Comparison of ENCODE assay signal across 8 cellular contexts in the genomic region with DNA sequence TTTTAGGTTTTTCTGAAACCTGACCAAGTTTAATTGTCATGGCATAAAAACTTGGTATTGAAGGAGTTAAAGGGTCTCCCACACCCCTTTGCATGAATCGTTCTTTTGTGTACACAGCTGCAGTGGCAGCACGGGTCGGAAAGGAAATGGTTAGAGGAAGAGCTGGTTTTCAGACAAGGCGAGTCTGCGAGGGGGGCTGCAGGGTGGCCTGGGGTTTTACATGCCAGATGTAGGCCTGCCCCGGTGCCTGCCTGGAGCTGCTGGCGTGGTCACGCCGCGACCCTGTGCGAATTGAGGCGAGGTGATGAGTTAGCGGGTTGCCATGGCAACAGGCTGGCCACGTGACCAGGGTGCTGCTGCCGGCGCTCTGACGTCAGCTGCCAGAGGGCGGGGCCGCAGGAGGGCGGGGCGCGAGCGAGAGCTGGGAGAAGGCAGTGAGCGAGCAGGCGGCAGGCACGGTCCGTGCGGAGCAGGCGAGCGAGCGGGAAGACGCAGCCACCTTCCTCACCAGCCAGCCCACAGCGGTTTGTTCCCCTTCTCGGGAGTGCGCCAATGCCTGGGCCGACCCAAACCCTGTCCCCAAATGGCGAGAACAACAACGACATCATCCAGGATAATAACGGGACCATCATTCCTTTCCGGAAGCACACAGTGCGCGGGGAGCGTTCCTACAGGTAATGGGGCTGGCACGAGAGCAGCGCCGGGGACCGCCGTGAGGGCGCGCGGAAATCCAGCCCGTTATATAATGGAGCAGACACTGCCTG. TPM values are rescaled to one million over a fixed set of nuclear protein-coding genes. Genes with fewer than 3 reads are reported as not detected.
DNase-seq lines count a peak whose midpoint lies in the region; ATAC-seq and TF ChIP-seq lines count a peak whose summit lies in the region.

Gene MAPRE2, plus strand, starts transcription at position 426 of the 764 bp plus-strand sequence. Its CDS starts 127 bp downstream, at position 553.

- ATAC-seq in HG03460 (IDR thresholded peaks at IDR 0.05; ENCODE audit: unreplicated experiment) (peak; percentile 69), left colon (peak; percentile 98)

- no peak for TF ChIP-seq CTCF in BE2C (IDR thresholded peaks at IDR 0.05; ENCODE audit: low read depth, low read length)
- TF ChIP-seq CTCF in coronary artery (IDR thresholded peaks at IDR 0.05) = no peak

- peak within 1 kb of the TSS; percentile 72 to 86 for H3K27ac ChIP-seq in coronary artery

- peaks cover 8% of the 10 kb centered on the region for H3K36me3 Mint-ChIP-seq in activated CD4-positive, alpha-beta T cell treated with anti-CD3 and anti-CD28 coated beads, Interleukin-2, amount 10 ng/mL, durations not matched to agents 24 days and 14 days (ENCODE audit: low read depth)

- no peaks in the 10 kb centered on the region for H3K36me3 ChIP-seq in BE2C

- H3K9me3 Mint-ChIP-seq in activated CD4-positive, alpha-beta T cell treated with anti-CD3 and anti-CD28 coated beads, Interleukin-2, amount 10 ng/mL, durations not matched to agents 24 days and 14 days = no peaks in the 10 kb centered on the region

- no peaks in the 10 kb centered on the region for H3K27me3 Mint-ChIP-seq in activated CD4-positive, alpha-beta T cell treated with anti-CD3 and anti-CD28 coated beads, Interleukin-2, amount 10 ng/mL, durations not matched to agents 24 days and 14 days

- H3K4me1 Mint-ChIP-seq in activated CD4-positive, alpha-beta T cell treated with anti-CD3 and anti-CD28 coated beads, Interleukin-2, amount 10 ng/mL, durations not matched to agents 24 days and 14 days = peaks cover 53% of the 10 kb centered on the region

- peak within 1 kb of the TSS; percentile 87 for H3K4me3 ChIP-seq in BE2C (ENCODE audit: low read depth, low read length)
- H3K4me3 ChIP-seq in coronary artery = peak within 1 kb of the TSS; percentile 81

- no peaks in the 10 kb centered on the region for H3K27me3 ChIP-seq in BE2C

- intact Hi-C loops in activated CD4-positive, alpha-beta T cell treated with anti-CD3 and anti-CD28 coated beads, Interleukin-2, amount 10 ng/mL, durations not matched to agents 24 days and 14 days (cut with micrococcal nuclease) = loop anchor here (1.0 to 10.0 kb wide), 12 partner anchors 11 to 931 kb away; partner anchors contain the start of genes INO80C, RMP24, ZNF24 and ZNF397
- intact Hi-C loops in left colon (cut with DNase I, micrococcal nuclease) = no loop called here

- H3K4me1 ChIP-seq in BE2C = peaks cover 5% of the 10 kb centered on the region

- peak; percentile 97 for DNase-seq in BE2C
- peak; percentile 60 for DNase-seq in GM19240 (ENCODE audit: insufficient read length, low spot score)
- peak; percentile 93 to 96 for DNase-seq in NCI-H526 (lab: John Stamatoyannopoulos, UW)
- DNase-seq in activated CD4-positive, alpha-beta T cell treated with anti-CD3 and anti-CD28 coated beads, Interleukin-2, amount 10 ng/mL, durations not matched to agents 24 days and 14 days = peak; percentile 100
- peak; percentile 99 for DNase-seq in coronary artery (ENCODE audit: low spot score)
- peak; percentile 98 to 99 for DNase-seq in left colon
- peak; percentile 98 for DNase-seq in stimulated activated CD4-positive, alpha-beta T cell treated with anti-CD3 and anti-CD28 coated beads, Interleukin-1b, Interleukin-23, amount 100 ng/mL, for 48 hours

- no peaks in the 10 kb centered on the region for H3K9me3 ChIP-seq in BE2C

- H3K27ac Mint-ChIP-seq in activated CD4-positive, alpha-beta T cell treated with anti-CD3 and anti-CD28 coated beads, Interleukin-2, amount 10 ng/mL, durations not matched to agents 24 days and 14 days = peak within 1 kb of the TSS; percentile 98

- H3K4me3 Mint-ChIP-seq in activated CD4-positive, alpha-beta T cell treated with anti-CD3 and anti-CD28 coated beads, Interleukin-2, amount 10 ng/mL, durations not matched to agents 24 days and 14 days = peak within 1 kb of the TSS; percentile 98

RNA-seq across cellular contexts. Expression of gene MAPRE2, which starts in this region (rescaled TPM):
- 42.2 TPM for polyA plus RNA-seq in BE2C (2012; ENCODE audit: insufficient read depth, insufficient read length, low read depth)
- 46.8 and 52.5 TPM in 2 replicates for total RNA-seq in activated CD4-positive, alpha-beta T cell treated with anti-CD3 and anti-CD28 coated beads, Interleukin-2, amount 10 ng/mL, durations not matched to agents 24 days and 14 days
- total RNA-seq in left colon = 10 to 100 TPM; 30.8 to 31.6 TPM

Comparison
In these comparisons a context has a peak if more than half of its experiments do, and no peak if none do; other contexts are left out.
1. Peak in every context shown above with its lines: DNase-seq, ATAC-seq, H3K4me3 ChIP-seq and H3K27ac ChIP-seq.